8 cellular contexts compared by ENCODE assay signal in genomic region chr11:2987881-2988280, GRCh38. TPM values are rescaled to one million over a fixed set of nuclear protein-coding genes. Genes with fewer than 3 reads are reported as not detected.
A peak's percentile ranks its signal among the peaks of the same experiment; 100 is the strongest.
DNase-seq lines count a peak whose midpoint lies in the region; ATAC-seq and TF ChIP-seq lines count a peak whose summit lies in the region.

No MANE protein-coding gene starts in this region.

- H3K79me2 ChIP-seq in GM23248 (ENCODE audit: insufficient read depth): peaks cover 88% of the 10 kb centered on the region

- no peaks in the 10 kb centered on the region for H3K9me2 ChIP-seq in GM23248 (ENCODE audit: insufficient read depth)

- no peak overlapping the region for H2AFZ ChIP-seq in GM23248

- peaks cover 13% of the 10 kb centered on the region for H3F3A ChIP-seq in GM23248 (ENCODE audit: insufficient read depth)

- peak overlapping the region; percentile 92 for H3K4me3 Mint-ChIP-seq in activated CD8-positive, alpha-beta T cell treated with anti-CD3 and anti-CD28 coated beads for 36 hours
- no peak overlapping the region for H3K4me3 Mint-ChIP-seq in endodermal cell

- H3K9ac ChIP-seq in GM23248: peak overlapping the region; percentile 91
- no peak overlapping the region for H3K9ac ChIP-seq in endodermal cell (ENCODE audit: extremely low read depth, low read length, poor library complexity, severe bottlenecking)

- H3K27ac ChIP-seq in GM23248 (peak overlapping the region; percentile 6; the same call in 1 of the 2 replicates), endodermal cell (ENCODE audit: low read depth, low read length) (no peak overlapping the region), skin epidermis (peak overlapping the region in 12 of 21 experiments; percentile 19 to 96 (median 68))

- H3K9me3 ChIP-seq in GM23248 (ENCODE audit: low read depth) (no peaks in the 10 kb centered on the region), endodermal cell (ENCODE audit: control insufficient read depth, low read length) (no peaks in the 10 kb centered on the region)

- H3K4me1 Mint-ChIP-seq in activated CD8-positive, alpha-beta T cell treated with anti-CD3 and anti-CD28 coated beads for 36 hours (ENCODE audit: low read depth): peaks cover 56% of the 10 kb centered on the region
- peaks cover 27% of the 10 kb centered on the region for H3K4me1 Mint-ChIP-seq in endodermal cell

- DNase-seq in GM23248: peak; percentile 29
- DNase-seq in activated CD8-positive, alpha-beta T cell treated with anti-CD3 and anti-CD28 coated beads for 36 hours: peak; percentile 63
- no peak for DNase-seq in endodermal cell
- no peak for DNase-seq in HuH-7.5 (ENCODE audit: low spot score)
- DNase-seq in NCI-H2196 treated with DMSO at 0.1 percent for 48 hours (lab: John Stamatoyannopoulos, UW; ENCODE audit: unreplicated experiment): no peak
- DNase-seq in ecto neural progenitor cell (ENCODE audit: low spot score): no peak

- intact Hi-C loops in activated CD8-positive, alpha-beta T cell treated with anti-CD3 and anti-CD28 coated beads for 36 hours (cut with micrococcal nuclease): loop anchor here (2.0 kb wide), 1 partner anchor 27 kb away; no protein-coding TSS in a partner anchor

- no peaks in the 10 kb centered on the region for H3K9me3 Mint-ChIP-seq in activated CD8-positive, alpha-beta T cell treated with anti-CD3 and anti-CD28 coated beads for 36 hours
- no peaks in the 10 kb centered on the region for H3K9me3 Mint-ChIP-seq in endodermal cell

- H3K4me3 ChIP-seq in GM23248: peak overlapping the region; percentile 83
- peak overlapping the region; percentile 96 for H3K4me3 ChIP-seq in endodermal cell (ENCODE audit: low read length)
- H3K4me3 ChIP-seq in skin epidermis: peak overlapping the region in 2 of 7 experiments; percentile 12 to 68

- no peak for ATAC-seq in activated CD8-positive, alpha-beta T cell treated with anti-CD3 and anti-CD28 coated beads for 36 hours
- ATAC-seq in HG02938 (IDR thresholded peaks at IDR 0.05; ENCODE audit: unreplicated experiment): no peak

- WGBS in GM23248 (ENCODE audit: low coverage in 1 of 2, low lambda C conversion rate in 2 of 2, missing lambda C conversion rate in 2 of 2), 2 experiments: 69% methylated on average over 5 of the region's 5 CpGs
- 92 to 94% methylated on average over 3 to 5 of the region's 5 CpGs for WGBS in endodermal cell (ENCODE audit: insufficient coverage in 1 of 2, insufficient read length in 1 of 2), 2 experiments

- no peaks in the 10 kb centered on the region for H3K27me3 ChIP-seq in GM23248 (replicated peaks; ENCODE audit: insufficient read depth)
- H3K27me3 ChIP-seq in endodermal cell (ENCODE audit: control insufficient read depth, insufficient read depth, low read length, poor library complexity, severe bottlenecking): no peaks in the 10 kb centered on the region

- CTCF ChIA-PET in activated CD8-positive, alpha-beta T cell treated with anti-CD3 and anti-CD28 coated beads for 36 hours (lab: Charles Lee): interaction anchor here (2.9 to 3.6 kb wide), 2 partner anchors 12 to 26 kb away, joined by 27 to 33 read pairs; no protein-coding TSS in a partner anchor

- in situ Hi-C loops in GM23248 (cut with MboI): no loop called here

- no peaks in the 10 kb centered on the region for H4K20me1 ChIP-seq in GM23248 (ENCODE audit: insufficient read depth)

- peak overlapping the region; percentile 97 for H3K4me2 ChIP-seq in GM23248 (ENCODE audit: unreplicated experiment)

- H3K36me3 Mint-ChIP-seq in activated CD8-positive, alpha-beta T cell treated with anti-CD3 and anti-CD28 coated beads for 36 hours (ENCODE audit: low read depth): peaks cover 61% of the 10 kb centered on the region
- H3K36me3 Mint-ChIP-seq in endodermal cell (ENCODE audit: low read depth): peaks cover 33% of the 10 kb centered on the region

- peaks cover 32% of the 10 kb centered on the region for H3K4me1 ChIP-seq in GM23248 (ENCODE audit: insufficient read depth)
- peaks cover 3% of the 10 kb centered on the region for H3K4me1 ChIP-seq in endodermal cell (ENCODE audit: control insufficient read depth, insufficient read depth, low read length)

- H3K36me3 ChIP-seq in GM23248 (ENCODE audit: low read depth): no peaks in the 10 kb centered on the region
- H3K36me3 ChIP-seq in endodermal cell (ENCODE audit: control insufficient read depth, insufficient read depth, low read length): peaks cover 23% of the 10 kb centered on the region

- H3K27ac Mint-ChIP-seq in activated CD8-positive, alpha-beta T cell treated with anti-CD3 and anti-CD28 coated beads for 36 hours: peak overlapping the region; percentile 99
- peak overlapping the region; percentile 3 for H3K27ac Mint-ChIP-seq in endodermal cell

- POLR2A ChIA-PET in activated CD8-positive, alpha-beta T cell treated with anti-CD3 and anti-CD28 coated beads for 36 hours (lab: Charles Lee): interaction anchor here (1.2 to 8.3 kb wide), 5 partner anchors 19 to 48 kb away, joined by 3 to 79 read pairs (median 4); no protein-coding TSS in a partner anchor

- H3K27me3 Mint-ChIP-seq in activated CD8-positive, alpha-beta T cell treated with anti-CD3 and anti-CD28 coated beads for 36 hours: no peaks in the 10 kb centered on the region
- no peaks in the 10 kb centered on the region for H3K27me3 Mint-ChIP-seq in endodermal cell (ENCODE audit: insufficient read depth)

- TF ChIP-seq CTCF in activated CD8-positive, alpha-beta T cell treated with anti-CD3 and anti-CD28 coated beads for 36 hours (IDR thresholded peaks at IDR 0.05): no peak
- no peak for TF ChIP-seq CTCF in endodermal cell (conservative IDR thresholded peaks at IDR 0.05)

RNA-seq across cellular contexts. Expression of gene NAP1L4, which starts 4.2 kb away (rescaled TPM):
- 57.4 and 68.8 TPM in 2 replicates for total RNA-seq in GM23248 (2014; rRNA removed; shearing (Covaris generic))
- polyA plus RNA-seq in GM23248 (2016; fragmentation: Nextera tagmentation; extraction: Ambion mirVana): 121 and 122 TPM in 2 replicates
- 100 to 1,000 TPM; 212 to 223 TPM for total RNA-seq in activated CD8-positive, alpha-beta T cell treated with anti-CD3 and anti-CD28 coated beads for 36 hours
- total RNA-seq in endodermal cell: 100 to 1,000 TPM; 198 to 206 TPM
- polyA plus RNA-seq in endodermal cell (2013, experiment 1 of 2): 171 TPM
- 165 TPM for polyA plus RNA-seq in endodermal cell (2013, experiment 2 of 2)

RNA-seq across cellular contexts. Expression of gene PHLDA2, which starts 58.7 kb away (rescaled TPM):
- total RNA-seq in GM23248 (2014; rRNA removed; shearing (Covaris generic)): 11.7 and 16.8 TPM in 2 replicates
- polyA plus RNA-seq in GM23248 (2016; fragmentation: Nextera tagmentation; extraction: Ambion mirVana): 64.4 and 66.0 TPM in 2 replicates
- 1 to 10 TPM; 3.6 to 3.7 TPM for total RNA-seq in activated CD8-positive, alpha-beta T cell treated with anti-CD3 and anti-CD28 coated beads for 36 hours
- total RNA-seq in endodermal cell: 1 to 10 TPM; 3.0 to 5.1 TPM
- polyA plus RNA-seq in endodermal cell (2013, experiment 1 of 2): 4.5 TPM
- 5.4 TPM for polyA plus RNA-seq in endodermal cell (2013, experiment 2 of 2)

Comparison
In these comparisons a context has a peak if more than half of its experiments do, and no peak if none do; other contexts are left out.
1. DNase-seq: peak in GM23248 (single experiment) and activated CD8-positive, alpha-beta T cell treated with anti-CD3 and anti-CD28 coated beads for 36 hours (single experiment); none in endodermal cell (single experiment), HuH-7.5 (single experiment), NCI-H2196 treated with DMSO at 0.1 percent for 48 hours (single experiment) and ecto neural progenitor cell (single experiment).